In the genomic region with DNA sequence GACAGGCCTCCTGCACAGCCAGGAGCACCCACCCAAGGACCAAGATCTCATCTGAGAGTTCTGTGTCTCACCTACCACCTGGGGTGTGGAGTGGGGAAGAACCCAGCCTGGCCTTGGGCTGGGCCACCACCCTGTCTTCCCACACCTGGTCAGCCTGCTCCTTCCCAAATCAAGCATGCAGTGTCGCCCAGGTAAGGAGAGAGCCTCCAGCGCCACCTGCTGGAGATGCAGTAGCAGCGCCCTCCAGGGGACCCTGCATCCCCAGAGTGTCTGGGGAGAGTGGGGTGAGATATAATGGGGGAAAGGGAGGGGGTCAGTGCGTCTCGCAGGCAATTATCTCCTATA, we compare ENCODE assay signal across 8 cellular contexts. TPM values are rescaled to one million over a fixed set of nuclear protein-coding genes. Genes with fewer than 3 reads are reported as not detected.
DNase-seq lines count a peak whose midpoint lies in the region; ATAC-seq and TF ChIP-seq lines count a peak whose summit lies in the region.

No MANE protein-coding gene starts in this region.

- no peaks in the 10 kb centered on the region for H3K4me1 ChIP-seq in lower lobe of right lung

- DNase-seq in SIG-M5 treated with dmso at 0.1 percent for 504 hours (lab: John Stamatoyannopoulos, UW; ENCODE audit: unreplicated experiment) (peak; percentile 23), SIG-M5 (lab: John Stamatoyannopoulos, UW) (no peak), NCI-H2029 treated with DMSO at 0.1 percent for 48 hours (lab: John Stamatoyannopoulos, UW) (peak; percentile 29), cerebellum (ENCODE audit: low spot score) (peak; percentile 48), lower lobe of right lung (peak; percentile 77)
- DNase-seq in activated CD4-positive, alpha-beta T cell treated with anti-CD3 and anti-CD28 coated beads for 24 hours (ENCODE audit: low read depth in 2 of 2) = peak; percentile 53 to 60
- peak; percentile 21 to 43 for DNase-seq in stimulated activated CD8-positive, alpha-beta memory T cell treated with anti-CD3 and anti-CD28 coated beads, Interleukin-15, amount 100 ng/mL, for 4 hours (ENCODE audit: low read depth in 2 of 2)

- H3K27me3 ChIP-seq in lower lobe of right lung (ENCODE audit: low read depth) = peaks cover 43% of the 10 kb centered on the region

- no peaks in the 10 kb centered on the region for H3K9me3 ChIP-seq in lower lobe of right lung

- intact Hi-C loops in lower lobe of right lung (cut with DNase I) = no loop called here

- H3K27ac ChIP-seq in lower lobe of right lung = no peak overlapping the region

- H3K4me3 ChIP-seq in lower lobe of right lung = no peak overlapping the region

- peak; percentile 90 for TF ChIP-seq CTCF in lower lobe of right lung (IDR thresholded peaks at IDR 0.05)

- ATAC-seq in lower lobe of right lung = peak; percentile 92 to 94
- ATAC-seq in HG03565 (IDR thresholded peaks at IDR 0.05; ENCODE audit: unreplicated experiment) = no peak

- no peaks in the 10 kb centered on the region for H3K36me3 ChIP-seq in lower lobe of right lung

RNA-seq across cellular contexts. Expression of a gene that starts 32.3 kb away (rescaled TPM):
- total RNA-seq in cerebellum = 17.2 TPM
- total RNA-seq in lower lobe of right lung = 46.8 TPM

RNA-seq across cellular contexts. Expression of a gene that starts 35.1 kb away (rescaled TPM):
- total RNA-seq in cerebellum = not detected
- total RNA-seq in lower lobe of right lung = not detected

RNA-seq across cellular contexts. Expression of a gene that starts 40.6 kb away (rescaled TPM):
- total RNA-seq in cerebellum (24.5 TPM), lower lobe of right lung (84.5 TPM)

RNA-seq across cellular contexts. Expression of a gene that starts 46.3 kb away (rescaled TPM):
- total RNA-seq in cerebellum (0.45 TPM), lower lobe of right lung (2.6 TPM)
